In genomic region chr13:48532473-48533206, GRCh38 we compare ENCODE assay signal across 8 cellular contexts.
DNase-seq lines count a peak whose midpoint lies in the region; ATAC-seq and FAIRE-seq lines count a peak whose summit lies in the region.

RCBTB2 (minus strand) TSS chr13:48533080; CDS start chr13:48521939, 11,141 bp downstream.

- ATAC-seq in HG02973 (IDR thresholded peaks at IDR 0.05; ENCODE audit: unreplicated experiment) = peak; percentile 79

- peak; percentile 99 for FAIRE-seq in GM18507 (lab: Jason Lieb, UNC)

- peak; percentile 92 for DNase-seq in GM18507 (ENCODE audit: extremely low spot score, insufficient read length, low read depth)
- peak; percentile 80 for DNase-seq in NCI-H2029 (lab: John Stamatoyannopoulos, UW)
- peak; percentile 97 for DNase-seq in T-helper 22 cell (ENCODE audit: low read depth)
- DNase-seq in astrocyte of the hippocampus (ENCODE audit: low read depth, low spot score) = peak; percentile 99
- DNase-seq in hippocampal formation (lab: John Stamatoyannopoulos, UW) = peak; percentile 92 to 94
- peak; percentile 98 for DNase-seq in retina
- no peak for DNase-seq in UCSD-AML1 (lab: John Stamatoyannopoulos, UW; ENCODE audit: unreplicated experiment)
